In the genomic region with DNA sequence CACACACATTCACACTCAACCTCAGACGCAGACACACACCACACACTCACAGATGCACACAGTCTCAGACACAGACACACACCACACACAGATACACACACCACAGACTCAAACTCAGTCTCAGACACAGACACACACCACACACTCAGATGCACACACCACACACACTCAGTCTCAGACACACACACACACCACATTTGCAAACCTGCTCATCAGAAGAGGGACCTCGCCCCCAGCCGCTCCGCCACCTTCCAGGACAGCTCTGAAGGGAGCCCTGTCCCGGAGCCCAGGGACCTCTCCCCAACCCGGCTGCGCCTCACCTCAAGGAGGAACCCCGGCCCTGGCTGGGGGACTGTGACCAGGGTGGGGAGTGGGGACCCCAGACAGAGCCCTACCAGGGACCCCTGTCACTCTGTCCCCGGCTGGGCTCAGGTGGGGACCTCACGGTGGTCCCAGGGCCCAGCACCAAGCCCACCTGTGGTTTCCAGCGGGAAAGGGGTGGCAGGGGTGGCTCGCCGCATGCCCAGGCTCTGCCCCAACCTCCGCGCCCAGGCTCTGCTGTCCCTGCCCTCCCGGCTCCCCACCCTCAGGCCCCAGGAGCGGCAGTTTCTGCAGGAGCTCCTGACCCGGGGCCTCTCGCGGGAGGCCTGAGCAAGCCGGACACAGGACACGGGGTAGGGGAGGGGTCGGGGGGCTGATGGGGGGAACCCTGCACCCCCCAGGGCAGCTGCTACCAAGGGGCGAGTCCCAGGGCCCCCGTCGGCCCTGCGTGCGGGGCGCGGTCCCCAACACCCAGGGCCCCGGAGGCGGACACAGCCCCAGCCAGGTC, we compare ENCODE assay signal across 8 cellular contexts. TPM values are rescaled to one million over a fixed set of nuclear protein-coding genes. Genes with fewer than 3 reads are reported as not detected.
A peak's percentile ranks its signal among the peaks of the same experiment; 100 is the strongest.
DNase-seq lines count a peak whose midpoint lies in the region; ATAC-seq and TF ChIP-seq lines count a peak whose summit lies in the region.

No MANE protein-coding gene starts in this region.

- no TSS peak for BruUV-seq in MCF 10A (replicated peaks; lab: Mats Ljungman, UMichigan)

- peaks cover 2% of the 10 kb centered on the region for H3K9me3 Mint-ChIP-seq in MCF 10A (ENCODE audit: unreplicated experiment)

- H3K9me3 ChIP-seq in breast epithelium (peaks cover 0 to 2% of the 10 kb centered on the region in 2 donors), mucosa of rectum (ENCODE audit: control insufficient read depth in 2 of 2, low read length in 2 of 2) (no peaks in the 10 kb centered on the region)

- peaks cover under 1% of the 10 kb centered on the region for H3K36me3 Mint-ChIP-seq in MCF 10A (ENCODE audit: insufficient read depth, unreplicated experiment)

- peak; percentile 16 to 52 for DNase-seq in breast epithelium (ENCODE audit: low spot score in 2 of 2)
- no peak for DNase-seq in MCF 10A (ENCODE audit: unreplicated experiment)
- peak; percentile 79 for DNase-seq in coronary artery (ENCODE audit: low spot score)
- no peak for DNase-seq in COR-L47 (lab: John Stamatoyannopoulos, UW)
- DNase-seq in NCI-H446 (lab: John Stamatoyannopoulos, UW): no peak
- no peak for DNase-seq in NCI-H2227 treated with DMSO at 0.1 percent for 48 hours (lab: John Stamatoyannopoulos, UW)

- peak overlapping the region; percentile 26 to 31 for H3K9ac ChIP-seq in mucosa of rectum (ENCODE audit: low read depth in 1 of 2, low read length in 2 of 2)

- H3K27ac ChIP-seq in breast epithelium: peak overlapping the region; percentile 86 to 97
- peak overlapping the region; percentile 97 to 99 for H3K27ac ChIP-seq in coronary artery
- peak overlapping the region; percentile 57 to 77 for H3K27ac ChIP-seq in mucosa of rectum (ENCODE audit: low read depth in 2 of 2, low read length in 2 of 2)

- CTCF ChIA-PET in MCF 10A (lab: Yijun Ruan, JAX): no interaction called here

- peaks cover 36% of the 10 kb centered on the region for H3K27me3 Mint-ChIP-seq in MCF 10A (ENCODE audit: insufficient read depth, unreplicated experiment)

- H3K36me3 ChIP-seq in breast epithelium (no peaks in the 10 kb centered on the region), mucosa of rectum (ENCODE audit: control insufficient read depth in 2 of 2, insufficient read depth in 2 of 2, low read length in 2 of 2) (no peaks in the 10 kb centered on the region)

- no peak for TF ChIP-seq CTCF in breast epithelium (IDR thresholded peaks at IDR 0.05)
- TF ChIP-seq CTCF in MCF 10A (IDR thresholded peaks at IDR 0.05; ENCODE audit: unreplicated experiment): no peak
- no peak for TF ChIP-seq CTCF in coronary artery (IDR thresholded peaks at IDR 0.05)

- intact Hi-C loops in breast epithelium (cut with DNase I; ENCODE audit: low total_unique reads): loop anchor here (10.0 kb wide), 1 partner anchor 102 kb away; no protein-coding TSS in a partner anchor
- intact Hi-C loops in MCF 10A (cut with micrococcal nuclease): no loop called here

- no peak for ATAC-seq in HG03565 (IDR thresholded peaks at IDR 0.05; ENCODE audit: unreplicated experiment)

- POLR2A ChIA-PET in MCF 10A (lab: Yijun Ruan, JAX): no interaction called here

- no peak for TF ChIP-seq POLR2A in breast epithelium (IDR thresholded peaks at IDR 0.05)

- H3K27me3 ChIP-seq in breast epithelium (peaks cover 0 to 2% of the 10 kb centered on the region in 2 donors), mucosa of rectum (ENCODE audit: control insufficient read depth in 2 of 2, insufficient read depth in 2 of 2, low read length in 2 of 2) (peaks cover 6 to 8% of the 10 kb centered on the region in 2 donors)

- H3K4me3 ChIP-seq in breast epithelium (peak overlapping the region; percentile 84 to 96 (median 89)), coronary artery (peak overlapping the region; percentile 96), mucosa of rectum (ENCODE audit: low read length in 2 of 2) (peak overlapping the region in 1 of 2 donors; percentile 15)

- H3K4me1 ChIP-seq in breast epithelium: no peaks in the 10 kb centered on the region
- no peaks in the 10 kb centered on the region for H3K4me1 ChIP-seq in mucosa of rectum (ENCODE audit: control insufficient read depth in 2 of 2, insufficient read depth in 2 of 2, low read length in 2 of 2)

- H3K4me3 Mint-ChIP-seq in MCF 10A (ENCODE audit: unreplicated experiment): no peak overlapping the region

- H3K27ac Mint-ChIP-seq in MCF 10A (ENCODE audit: low read depth, unreplicated experiment): no peak overlapping the region

- no peaks in the 10 kb centered on the region for H3K4me1 Mint-ChIP-seq in MCF 10A (ENCODE audit: insufficient read depth, unreplicated experiment)

RNA-seq across cellular contexts. Expression of a gene that starts 0.7 kb away (rescaled TPM):
- 1,000 to 10,000 TPM in 1 of 3 donors, 100 to 1,000 TPM in 2; 177 to 1,266 (median 418) TPM for total RNA-seq in breast epithelium
- 0.61 and 1.9 TPM in 2 replicates for total RNA-seq in MCF 10A (2022)

RNA-seq across cellular contexts. Expression of a gene that starts 58.2 kb away (rescaled TPM):
- total RNA-seq in breast epithelium: under 1 TPM in 1 of 3 donors, not detected in 2; 0.59 TPM
- total RNA-seq in MCF 10A (2022): 0.20 TPM in 1 of 2 replicates, not detected in the other

Comparison
In these comparisons a context has a peak if more than half of its experiments do, and no peak if none do; other contexts are left out.
1. DNase-seq: peak in breast epithelium (2 of 2) and coronary artery (single experiment); none in MCF 10A (single experiment), COR-L47 (single experiment), NCI-H446 (0 of 2) and NCI-H2227 treated with DMSO at 0.1 percent for 48 hours (single experiment).
2. RNA of a gene that starts 0.7 kb away (total RNA-seq): 177 to 1,266 TPM in breast epithelium; 0.61 to 1.9 TPM in MCF 10A; every median in the first group is over 10 times any median in the second.
3. Peak in every context shown above with its lines, with median percentiles within 50 percentile points of each other: H3K27ac ChIP-seq.